In the genomic region with DNA sequence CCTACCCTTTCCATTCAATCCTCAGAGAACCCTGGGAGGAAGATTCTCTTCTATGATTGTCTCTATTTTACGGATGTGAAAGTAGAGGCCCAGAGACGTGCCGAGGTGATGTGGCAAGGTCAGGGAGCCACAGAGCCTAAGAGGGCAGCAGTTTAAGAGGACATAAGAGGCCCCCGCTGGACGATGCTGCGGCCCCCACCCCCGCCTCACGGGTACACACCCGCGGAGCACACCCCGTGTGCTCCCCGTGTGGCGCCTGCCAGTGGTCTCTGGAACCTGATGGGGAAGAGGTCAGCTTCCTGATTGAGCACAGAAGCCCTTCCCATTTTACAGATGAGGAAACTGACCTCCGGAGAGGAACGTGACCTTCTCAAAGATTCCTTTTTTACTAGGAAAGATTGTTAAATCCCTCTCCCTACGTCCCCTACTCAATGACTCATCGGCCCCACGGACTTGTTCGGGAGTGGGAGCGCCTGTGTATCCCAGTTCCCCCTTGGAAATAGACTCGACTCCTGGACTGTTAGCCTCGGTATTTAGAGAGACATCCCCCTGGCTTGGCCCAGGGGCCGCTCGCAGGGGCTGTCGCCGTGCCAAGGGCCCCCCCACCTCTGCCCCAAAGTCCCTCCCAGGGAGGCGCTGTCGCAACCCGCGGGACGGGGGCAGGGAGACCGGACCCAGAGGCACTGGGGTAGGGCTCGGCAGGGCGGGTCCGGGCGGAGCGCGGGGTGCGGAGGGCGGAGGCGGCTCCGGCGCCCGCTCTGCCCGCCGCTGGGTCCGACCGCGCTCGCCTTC, we compare ENCODE assay signal across 1 cellular context.
A peak's percentile ranks its signal among the peaks of the same experiment; 100 is the strongest.
TF ChIP-seq lines count a peak whose summit lies in the region.

A gene with protein sequence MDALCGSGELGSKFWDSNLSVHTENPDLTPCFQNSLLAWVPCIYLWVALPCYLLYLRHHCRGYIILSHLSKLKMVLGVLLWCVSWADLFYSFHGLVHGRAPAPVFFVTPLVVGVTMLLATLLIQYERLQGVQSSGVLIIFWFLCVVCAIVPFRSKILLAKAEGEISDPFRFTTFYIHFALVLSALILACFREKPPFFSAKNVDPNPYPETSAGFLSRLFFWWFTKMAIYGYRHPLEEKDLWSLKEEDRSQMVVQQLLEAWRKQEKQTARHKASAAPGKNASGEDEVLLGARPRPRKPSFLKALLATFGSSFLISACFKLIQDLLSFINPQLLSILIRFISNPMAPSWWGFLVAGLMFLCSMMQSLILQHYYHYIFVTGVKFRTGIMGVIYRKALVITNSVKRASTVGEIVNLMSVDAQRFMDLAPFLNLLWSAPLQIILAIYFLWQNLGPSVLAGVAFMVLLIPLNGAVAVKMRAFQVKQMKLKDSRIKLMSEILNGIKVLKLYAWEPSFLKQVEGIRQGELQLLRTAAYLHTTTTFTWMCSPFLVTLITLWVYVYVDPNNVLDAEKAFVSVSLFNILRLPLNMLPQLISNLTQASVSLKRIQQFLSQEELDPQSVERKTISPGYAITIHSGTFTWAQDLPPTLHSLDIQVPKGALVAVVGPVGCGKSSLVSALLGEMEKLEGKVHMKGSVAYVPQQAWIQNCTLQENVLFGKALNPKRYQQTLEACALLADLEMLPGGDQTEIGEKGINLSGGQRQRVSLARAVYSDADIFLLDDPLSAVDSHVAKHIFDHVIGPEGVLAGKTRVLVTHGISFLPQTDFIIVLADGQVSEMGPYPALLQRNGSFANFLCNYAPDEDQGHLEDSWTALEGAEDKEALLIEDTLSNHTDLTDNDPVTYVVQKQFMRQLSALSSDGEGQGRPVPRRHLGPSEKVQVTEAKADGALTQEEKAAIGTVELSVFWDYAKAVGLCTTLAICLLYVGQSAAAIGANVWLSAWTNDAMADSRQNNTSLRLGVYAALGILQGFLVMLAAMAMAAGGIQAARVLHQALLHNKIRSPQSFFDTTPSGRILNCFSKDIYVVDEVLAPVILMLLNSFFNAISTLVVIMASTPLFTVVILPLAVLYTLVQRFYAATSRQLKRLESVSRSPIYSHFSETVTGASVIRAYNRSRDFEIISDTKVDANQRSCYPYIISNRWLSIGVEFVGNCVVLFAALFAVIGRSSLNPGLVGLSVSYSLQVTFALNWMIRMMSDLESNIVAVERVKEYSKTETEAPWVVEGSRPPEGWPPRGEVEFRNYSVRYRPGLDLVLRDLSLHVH (N-terminal part only) (plus strand): TSS at position 759 of the 792 bp plus-strand sequence. CDS start 56 bp downstream, outside the sequence.

TF ChIP-seq in HepG2, 621 proteins besides CTCF, POLR2A, EP300 and RAD21 (continued from another document and continues in another):
- TF ChIP-seq, protein P1, sequence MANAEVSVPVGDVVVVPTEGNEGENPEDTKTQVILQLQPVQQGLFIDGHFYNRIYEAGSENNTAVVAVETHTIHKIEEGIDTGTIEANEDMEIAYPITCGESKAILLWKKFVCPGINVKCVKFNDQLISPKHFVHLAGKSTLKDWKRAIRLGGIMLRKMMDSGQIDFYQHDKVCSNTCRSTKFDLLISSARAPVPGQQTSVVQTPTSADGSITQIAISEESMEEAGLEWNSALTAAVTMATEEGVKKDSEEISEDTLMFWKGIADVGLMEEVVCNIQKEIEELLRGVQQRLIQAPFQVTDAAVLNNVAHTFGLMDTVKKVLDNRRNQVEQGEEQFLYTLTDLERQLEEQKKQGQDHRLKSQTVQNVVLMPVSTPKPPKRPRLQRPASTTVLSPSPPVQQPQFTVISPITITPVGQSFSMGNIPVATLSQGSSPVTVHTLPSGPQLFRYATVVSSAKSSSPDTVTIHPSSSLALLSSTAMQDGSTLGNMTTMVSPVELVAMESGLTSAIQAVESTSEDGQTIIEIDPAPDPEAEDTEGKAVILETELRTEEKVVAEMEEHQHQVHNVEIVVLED (CRISPR knock-in tag; IDR thresholded peaks at IDR 0.05; ENCODE audit: borderline replicate concordance), result no peak
- TF ChIP-seq ATRX (CRISPR knock-in tag; IDR thresholded peaks at IDR 0.05; ENCODE audit: borderline replicate concordance) (no peak), ZBTB7B (CRISPR knock-in tag; IDR thresholded peaks at IDR 0.05) (peak; percentile 81), ZNF468 (CRISPR knock-in tag; IDR thresholded peaks at IDR 0.05) (no peak), NFIB (CRISPR knock-in tag; IDR thresholded peaks at IDR 0.05; ENCODE audit: borderline replicate concordance) (no peak), ZNF274 (CRISPR knock-in tag; IDR thresholded peaks at IDR 0.05) (peak; percentile 68; the same call in 1 of the 2 replicates), NFATC3 (CRISPR knock-in tag; IDR thresholded peaks at IDR 0.05) (0 out of 2 replicates have a peak, but pooled peaks have one; percentile 63), ESRRA (CRISPR knock-in tag; IDR thresholded peaks at IDR 0.05; ENCODE audit: low read depth) (peak; percentile 48; the same call in 1 of the 2 replicates), MXI1 (IDR thresholded peaks at IDR 0.05; ENCODE audit: borderline replicate concordance, low read depth, low read length) (0 out of 3 replicates have a peak, but pooled peaks have one; percentile 9), ZNF33B (CRISPR knock-in tag; IDR thresholded peaks at IDR 0.05) (peak; percentile 81; the same call in 1 of the 2 replicates), SOX5 (CRISPR knock-in tag; IDR thresholded peaks at IDR 0.05; ENCODE audit: borderline replicate concordance) (peak; percentile 14; the same call in 1 of the 2 replicates), FOXC1 (CRISPR knock-in tag; IDR thresholded peaks at IDR 0.05; ENCODE audit: borderline replicate concordance) (no peak; the same call in 1 of the 2 replicates), TAF1 (CRISPR knock-in tag; IDR thresholded peaks at IDR 0.05) (0 out of 2 replicates have a peak, but pooled peaks have one; percentile 5)
- TF ChIP-seq, protein P2, sequence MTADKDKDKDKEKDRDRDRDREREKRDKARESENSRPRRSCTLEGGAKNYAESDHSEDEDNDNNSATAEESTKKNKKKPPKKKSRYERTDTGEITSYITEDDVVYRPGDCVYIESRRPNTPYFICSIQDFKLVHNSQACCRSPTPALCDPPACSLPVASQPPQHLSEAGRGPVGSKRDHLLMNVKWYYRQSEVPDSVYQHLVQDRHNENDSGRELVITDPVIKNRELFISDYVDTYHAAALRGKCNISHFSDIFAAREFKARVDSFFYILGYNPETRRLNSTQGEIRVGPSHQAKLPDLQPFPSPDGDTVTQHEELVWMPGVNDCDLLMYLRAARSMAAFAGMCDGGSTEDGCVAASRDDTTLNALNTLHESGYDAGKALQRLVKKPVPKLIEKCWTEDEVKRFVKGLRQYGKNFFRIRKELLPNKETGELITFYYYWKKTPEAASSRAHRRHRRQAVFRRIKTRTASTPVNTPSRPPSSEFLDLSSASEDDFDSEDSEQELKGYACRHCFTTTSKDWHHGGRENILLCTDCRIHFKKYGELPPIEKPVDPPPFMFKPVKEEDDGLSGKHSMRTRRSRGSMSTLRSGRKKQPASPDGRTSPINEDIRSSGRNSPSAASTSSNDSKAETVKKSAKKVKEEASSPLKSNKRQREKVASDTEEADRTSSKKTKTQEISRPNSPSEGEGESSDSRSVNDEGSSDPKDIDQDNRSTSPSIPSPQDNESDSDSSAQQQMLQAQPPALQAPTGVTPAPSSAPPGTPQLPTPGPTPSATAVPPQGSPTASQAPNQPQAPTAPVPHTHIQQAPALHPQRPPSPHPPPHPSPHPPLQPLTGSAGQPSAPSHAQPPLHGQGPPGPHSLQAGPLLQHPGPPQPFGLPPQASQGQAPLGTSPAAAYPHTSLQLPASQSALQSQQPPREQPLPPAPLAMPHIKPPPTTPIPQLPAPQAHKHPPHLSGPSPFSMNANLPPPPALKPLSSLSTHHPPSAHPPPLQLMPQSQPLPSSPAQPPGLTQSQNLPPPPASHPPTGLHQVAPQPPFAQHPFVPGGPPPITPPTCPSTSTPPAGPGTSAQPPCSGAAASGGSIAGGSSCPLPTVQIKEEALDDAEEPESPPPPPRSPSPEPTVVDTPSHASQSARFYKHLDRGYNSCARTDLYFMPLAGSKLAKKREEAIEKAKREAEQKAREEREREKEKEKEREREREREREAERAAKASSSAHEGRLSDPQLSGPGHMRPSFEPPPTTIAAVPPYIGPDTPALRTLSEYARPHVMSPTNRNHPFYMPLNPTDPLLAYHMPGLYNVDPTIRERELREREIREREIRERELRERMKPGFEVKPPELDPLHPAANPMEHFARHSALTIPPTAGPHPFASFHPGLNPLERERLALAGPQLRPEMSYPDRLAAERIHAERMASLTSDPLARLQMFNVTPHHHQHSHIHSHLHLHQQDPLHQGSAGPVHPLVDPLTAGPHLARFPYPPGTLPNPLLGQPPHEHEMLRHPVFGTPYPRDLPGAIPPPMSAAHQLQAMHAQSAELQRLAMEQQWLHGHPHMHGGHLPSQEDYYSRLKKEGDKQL (CRISPR knock-in tag; IDR thresholded peaks at IDR 0.05; ENCODE audit: low read depth), result 0 out of 2 replicates have a peak, but pooled peaks have one; percentile 43
- TF ChIP-seq, protein P3, sequence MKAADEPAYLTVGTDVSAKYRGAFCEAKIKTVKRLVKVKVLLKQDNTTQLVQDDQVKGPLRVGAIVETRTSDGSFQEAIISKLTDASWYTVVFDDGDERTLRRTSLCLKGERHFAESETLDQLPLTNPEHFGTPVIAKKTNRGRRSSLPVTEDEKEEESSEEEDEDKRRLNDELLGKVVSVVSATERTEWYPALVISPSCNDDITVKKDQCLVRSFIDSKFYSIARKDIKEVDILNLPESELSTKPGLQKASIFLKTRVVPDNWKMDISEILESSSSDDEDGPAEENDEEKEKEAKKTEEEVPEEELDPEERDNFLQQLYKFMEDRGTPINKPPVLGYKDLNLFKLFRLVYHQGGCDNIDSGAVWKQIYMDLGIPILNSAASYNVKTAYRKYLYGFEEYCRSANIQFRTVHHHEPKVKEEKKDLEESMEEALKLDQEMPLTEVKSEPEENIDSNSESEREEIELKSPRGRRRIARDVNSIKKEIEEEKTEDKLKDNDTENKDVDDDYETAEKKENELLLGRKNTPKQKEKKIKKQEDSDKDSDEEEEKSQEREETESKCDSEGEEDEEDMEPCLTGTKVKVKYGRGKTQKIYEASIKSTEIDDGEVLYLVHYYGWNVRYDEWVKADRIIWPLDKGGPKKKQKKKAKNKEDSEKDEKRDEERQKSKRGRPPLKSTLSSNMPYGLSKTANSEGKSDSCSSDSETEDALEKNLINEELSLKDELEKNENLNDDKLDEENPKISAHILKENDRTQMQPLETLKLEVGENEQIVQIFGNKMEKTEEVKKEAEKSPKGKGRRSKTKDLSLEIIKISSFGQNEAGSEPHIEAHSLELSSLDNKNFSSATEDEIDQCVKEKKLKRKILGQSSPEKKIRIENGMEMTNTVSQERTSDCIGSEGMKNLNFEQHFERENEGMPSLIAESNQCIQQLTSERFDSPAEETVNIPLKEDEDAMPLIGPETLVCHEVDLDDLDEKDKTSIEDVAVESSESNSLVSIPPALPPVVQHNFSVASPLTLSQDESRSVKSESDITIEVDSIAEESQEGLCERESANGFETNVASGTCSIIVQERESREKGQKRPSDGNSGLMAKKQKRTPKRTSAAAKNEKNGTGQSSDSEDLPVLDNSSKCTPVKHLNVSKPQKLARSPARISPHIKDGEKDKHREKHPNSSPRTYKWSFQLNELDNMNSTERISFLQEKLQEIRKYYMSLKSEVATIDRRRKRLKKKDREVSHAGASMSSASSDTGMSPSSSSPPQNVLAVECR (CRISPR knock-in tag; IDR thresholded peaks at IDR 0.05; ENCODE audit: borderline replicate concordance), result no peak; the same call in 1 of the 2 replicates
- TF ChIP-seq, protein P4, sequence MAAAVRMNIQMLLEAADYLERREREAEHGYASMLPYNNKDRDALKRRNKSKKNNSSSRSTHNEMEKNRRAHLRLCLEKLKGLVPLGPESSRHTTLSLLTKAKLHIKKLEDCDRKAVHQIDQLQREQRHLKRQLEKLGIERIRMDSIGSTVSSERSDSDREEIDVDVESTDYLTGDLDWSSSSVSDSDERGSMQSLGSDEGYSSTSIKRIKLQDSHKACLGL (CRISPR knock-in tag; IDR thresholded peaks at IDR 0.05), result no peak
- TF ChIP-seq, protein P5, sequence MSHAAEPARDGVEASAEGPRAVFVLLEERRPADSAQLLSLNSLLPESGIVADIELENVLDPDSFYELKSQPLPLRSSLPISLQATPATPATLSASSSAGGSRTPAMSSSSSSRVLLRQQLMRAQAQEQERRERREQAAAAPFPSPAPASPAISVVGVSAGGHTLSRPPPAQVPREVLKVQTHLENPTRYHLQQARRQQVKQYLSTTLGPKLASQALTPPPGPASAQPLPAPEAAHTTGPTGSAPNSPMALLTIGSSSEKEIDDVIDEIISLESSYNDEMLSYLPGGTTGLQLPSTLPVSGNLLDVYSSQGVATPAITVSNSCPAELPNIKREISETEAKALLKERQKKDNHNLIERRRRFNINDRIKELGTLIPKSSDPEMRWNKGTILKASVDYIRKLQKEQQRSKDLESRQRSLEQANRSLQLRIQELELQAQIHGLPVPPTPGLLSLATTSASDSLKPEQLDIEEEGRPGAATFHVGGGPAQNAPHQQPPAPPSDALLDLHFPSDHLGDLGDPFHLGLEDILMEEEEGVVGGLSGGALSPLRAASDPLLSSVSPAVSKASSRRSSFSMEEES (CRISPR knock-in tag; IDR thresholded peaks at IDR 0.05), result 0 out of 2 replicates have a peak, but pooled peaks have one; percentile 17
- TF ChIP-seq, protein P6, sequence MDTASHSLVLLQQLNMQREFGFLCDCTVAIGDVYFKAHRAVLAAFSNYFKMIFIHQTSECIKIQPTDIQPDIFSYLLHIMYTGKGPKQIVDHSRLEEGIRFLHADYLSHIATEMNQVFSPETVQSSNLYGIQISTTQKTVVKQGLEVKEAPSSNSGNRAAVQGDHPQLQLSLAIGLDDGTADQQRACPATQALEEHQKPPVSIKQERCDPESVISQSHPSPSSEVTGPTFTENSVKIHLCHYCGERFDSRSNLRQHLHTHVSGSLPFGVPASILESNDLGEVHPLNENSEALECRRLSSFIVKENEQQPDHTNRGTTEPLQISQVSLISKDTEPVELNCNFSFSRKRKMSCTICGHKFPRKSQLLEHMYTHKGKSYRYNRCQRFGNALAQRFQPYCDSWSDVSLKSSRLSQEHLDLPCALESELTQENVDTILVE (CRISPR knock-in tag; IDR thresholded peaks at IDR 0.05), result 0 out of 2 replicates have a peak, but pooled peaks have one; percentile 37
- TF ChIP-seq, protein P7, sequence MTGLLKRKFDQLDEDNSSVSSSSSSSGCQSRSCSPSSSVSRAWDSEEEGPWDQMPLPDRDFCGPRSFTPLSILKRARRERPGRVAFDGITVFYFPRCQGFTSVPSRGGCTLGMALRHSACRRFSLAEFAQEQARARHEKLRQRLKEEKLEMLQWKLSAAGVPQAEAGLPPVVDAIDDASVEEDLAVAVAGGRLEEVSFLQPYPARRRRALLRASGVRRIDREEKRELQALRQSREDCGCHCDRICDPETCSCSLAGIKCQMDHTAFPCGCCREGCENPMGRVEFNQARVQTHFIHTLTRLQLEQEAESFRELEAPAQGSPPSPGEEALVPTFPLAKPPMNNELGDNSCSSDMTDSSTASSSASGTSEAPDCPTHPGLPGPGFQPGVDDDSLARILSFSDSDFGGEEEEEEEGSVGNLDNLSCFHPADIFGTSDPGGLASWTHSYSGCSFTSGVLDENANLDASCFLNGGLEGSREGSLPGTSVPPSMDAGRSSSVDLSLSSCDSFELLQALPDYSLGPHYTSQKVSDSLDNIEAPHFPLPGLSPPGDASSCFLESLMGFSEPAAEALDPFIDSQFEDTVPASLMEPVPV (CRISPR knock-in tag; IDR thresholded peaks at IDR 0.05), result peak; percentile 60; the same call in 1 of the 2 replicates
- TF ChIP-seq, protein P8, sequence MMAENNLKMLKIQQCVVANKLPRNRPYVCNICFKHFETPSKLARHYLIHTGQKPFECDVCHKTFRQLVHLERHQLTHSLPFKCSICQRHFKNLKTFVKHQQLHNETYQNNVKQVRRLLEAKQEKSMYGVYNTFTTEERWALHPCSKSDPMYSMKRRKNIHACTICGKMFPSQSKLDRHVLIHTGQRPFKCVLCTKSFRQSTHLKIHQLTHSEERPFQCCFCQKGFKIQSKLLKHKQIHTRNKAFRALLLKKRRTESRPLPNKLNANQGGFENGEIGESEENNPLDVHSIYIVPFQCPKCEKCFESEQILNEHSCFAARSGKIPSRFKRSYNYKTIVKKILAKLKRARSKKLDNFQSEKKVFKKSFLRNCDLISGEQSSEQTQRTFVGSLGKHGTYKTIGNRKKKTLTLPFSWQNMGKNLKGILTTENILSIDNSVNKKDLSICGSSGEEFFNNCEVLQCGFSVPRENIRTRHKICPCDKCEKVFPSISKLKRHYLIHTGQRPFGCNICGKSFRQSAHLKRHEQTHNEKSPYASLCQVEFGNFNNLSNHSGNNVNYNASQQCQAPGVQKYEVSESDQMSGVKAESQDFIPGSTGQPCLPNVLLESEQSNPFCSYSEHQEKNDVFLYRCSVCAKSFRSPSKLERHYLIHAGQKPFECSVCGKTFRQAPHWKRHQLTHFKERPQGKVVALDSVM (CRISPR knock-in tag; IDR thresholded peaks at IDR 0.05), result no peak
